In genomic region chr11:120471131-120471530, GRCh38 we compare ENCODE assay signal across 19 cellular contexts. TPM values are rescaled to one million over a fixed set of nuclear protein-coding genes. Genes with fewer than 3 reads are reported as not detected.
DNase-seq lines count a peak whose midpoint lies in the region; TF ChIP-seq lines count a peak whose summit lies in the region.
"Had no signal": no experiment of that assay in that cellular context is flagged by ENCODE, and none has a peak within 500 bp of the region (broad histone marks: within the 10 kb centered on the region; RNA-seq: fewer than 3 reads in every experiment).

No MANE protein-coding gene starts in this region.

- peaks cover 57% of the 10 kb centered on the region for H3K36me3 ChIP-seq in ACC112 (ENCODE audit: insufficient read depth, low read length)

- peak overlapping the region; percentile 40 for H3K4me3 Mint-ChIP-seq in HFFc6
- H3K4me3 Mint-ChIP-seq in Calu3 (ENCODE audit: low read depth, unreplicated experiment) = no peak overlapping the region
- H3K4me3 Mint-ChIP-seq: activated CD8-positive, alpha-beta memory T cell treated with anti-CD3 and anti-CD28 coated beads, Interleukin-2, amount 10 ng/mL, durations not matched to agents 7 days and 5 days; dendritic cell treated with granulocyte-macrophage colony-stimulating factor and Interleukin-4, amounts not matched to agents 40 ng/mL and 50 ng/mL, for 4 days; stimulated activated naive CD8-positive, alpha-beta T cell treated with anti-CD3 and anti-CD28 coated beads, Interleukin-15, amount 100 ng/mL, for 72 hours; T-helper 1 cell treated with Interleukin-12 subunit alpha and Interleukin-12 subunit beta and Interleukin-4 antibody, amounts not matched to agents 30 μg/mL and 1 μg/mL, for 36 hours had no signal

- peak overlapping the region; percentile 68 for H3K27ac ChIP-seq in ACC112 (ENCODE audit: low read depth, low read length)
- H3K27ac ChIP-seq: esophagus squamous epithelium had no signal

- intact Hi-C loops in Calu3 (cut with micrococcal nuclease; ENCODE audit: unreplicated experiment) = no loop called here

- peaks cover 15% of the 10 kb centered on the region for H3K4me1 ChIP-seq in ACC112 (ENCODE audit: control insufficient read depth, insufficient read depth, low read length, unreplicated experiment)
- H3K4me1 ChIP-seq: esophagus squamous epithelium had no signal

- no peak overlapping the region for H2AFZ ChIP-seq in ACC112 (ENCODE audit: low read length, unreplicated experiment)

- H3K9me3 Mint-ChIP-seq in HFFc6 = peaks cover 6% of the 10 kb centered on the region; the same call in 1 of the 2 replicates
- H3K9me3 Mint-ChIP-seq in Calu3 (ENCODE audit: low read depth, unreplicated experiment) = no peaks in the 10 kb centered on the region
- H3K9me3 Mint-ChIP-seq: dendritic cell treated with granulocyte-macrophage colony-stimulating factor and Interleukin-4, amounts not matched to agents 40 ng/mL and 50 ng/mL, for 4 days; stimulated activated naive CD8-positive, alpha-beta T cell treated with anti-CD3 and anti-CD28 coated beads, Interleukin-15, amount 100 ng/mL, for 72 hours; T-helper 1 cell treated with Interleukin-12 subunit alpha and Interleukin-12 subunit beta and Interleukin-4 antibody, amounts not matched to agents 30 μg/mL and 1 μg/mL, for 36 hours had no signal

- CTCF ChIA-PET in Calu3 (lab: Charles Lee) = no interaction called here

- H3K36me3 Mint-ChIP-seq in HFFc6 (ENCODE audit: low read depth) (peaks cover 44% of the 10 kb centered on the region), Calu3 (ENCODE audit: insufficient read depth, unreplicated experiment) (peaks cover 6% of the 10 kb centered on the region)

- DNase-seq in HFFc6 (peak; percentile 75), astrocyte of the spinal cord (ENCODE audit: low read depth, low spot score) (peak; percentile 82), hepatic stellate cell (ENCODE audit: low spot score) (peak; percentile 62), midbrain (lab: John Stamatoyannopoulos, UW) (no peak), Calu3 (no peak), DMS153 (lab: John Stamatoyannopoulos, UW) (no peak)
- no peak for DNase-seq in activated T-cell treated with anti-CD3 and anti-CD28 coated beads, Interleukin-2, amount 50 U/mL, for 48 hours
- DNase-seq: 8988T; activated CD8-positive, alpha-beta memory T cell treated with anti-CD3 and anti-CD28 coated beads, Interleukin-2, amount 10 ng/mL, durations not matched to agents 7 days and 5 days; activated effector memory CD4-positive, alpha-beta T cell treated with Interleukin-2 at 50 U/mL for 16 hours; anterior cingulate cortex; esophagus squamous epithelium; Kasumi-1; left ventricle myocardium superior; NCI-H1417; stimulated activated naive CD8-positive, alpha-beta T cell treated with anti-CD3 and anti-CD28 coated beads, Interleukin-15, amount 100 ng/mL, for 72 hours had no signal

- no peaks in the 10 kb centered on the region for H3K27me3 ChIP-seq in ACC112 (ENCODE audit: insufficient read depth, low read length)
- H3K27me3 ChIP-seq: esophagus squamous epithelium had no signal

- H3K4me1 Mint-ChIP-seq in HFFc6 (ENCODE audit: low read depth) = peaks cover 50% of the 10 kb centered on the region
- H3K4me1 Mint-ChIP-seq in Calu3 (ENCODE audit: low read depth, unreplicated experiment) = no peaks in the 10 kb centered on the region
- H3K4me1 Mint-ChIP-seq: activated CD8-positive, alpha-beta memory T cell treated with anti-CD3 and anti-CD28 coated beads, Interleukin-2, amount 10 ng/mL, durations not matched to agents 7 days and 5 days; stimulated activated naive CD8-positive, alpha-beta T cell treated with anti-CD3 and anti-CD28 coated beads, Interleukin-15, amount 100 ng/mL, for 72 hours had no signal

- in situ Hi-C loops in astrocyte of the spinal cord (cut with HindIII; ENCODE audit: low sequenced_read_pairs) = no loop called here

- no TSS peak for BruUV-seq in Calu3 (replicated peaks; lab: Mats Ljungman, UMichigan)

- H3K27ac Mint-ChIP-seq in HFFc6 (peak overlapping the region; percentile 74), Calu3 (ENCODE audit: unreplicated experiment) (no peak overlapping the region)
- H3K27ac Mint-ChIP-seq: activated CD8-positive, alpha-beta memory T cell treated with anti-CD3 and anti-CD28 coated beads, Interleukin-2, amount 10 ng/mL, durations not matched to agents 7 days and 5 days; dendritic cell treated with granulocyte-macrophage colony-stimulating factor and Interleukin-4, amounts not matched to agents 40 ng/mL and 50 ng/mL, for 4 days; stimulated activated naive CD8-positive, alpha-beta T cell treated with anti-CD3 and anti-CD28 coated beads, Interleukin-15, amount 100 ng/mL, for 72 hours; T-helper 1 cell treated with Interleukin-12 subunit alpha and Interleukin-12 subunit beta and Interleukin-4 antibody, amounts not matched to agents 30 μg/mL and 1 μg/mL, for 36 hours had no signal

- H3K27me3 Mint-ChIP-seq in HFFc6 (ENCODE audit: insufficient read depth) (peaks cover 2% of the 10 kb centered on the region; the same call in 1 of the 2 replicates), Calu3 (ENCODE audit: unreplicated experiment) (no peaks in the 10 kb centered on the region)
- H3K27me3 Mint-ChIP-seq: activated CD8-positive, alpha-beta memory T cell treated with anti-CD3 and anti-CD28 coated beads, Interleukin-2, amount 10 ng/mL, durations not matched to agents 7 days and 5 days; stimulated activated naive CD8-positive, alpha-beta T cell treated with anti-CD3 and anti-CD28 coated beads, Interleukin-15, amount 100 ng/mL, for 72 hours had no signal

- TF ChIP-seq CTCF in HFFc6 (IDR thresholded peaks at IDR 0.05) (no peak), astrocyte of the spinal cord (IDR thresholded peaks at IDR 0.05; ENCODE audit: low read depth, low read length) (no peak), Calu3 (IDR thresholded peaks at IDR 0.05; ENCODE audit: unreplicated experiment) (no peak)

- H3K4me3 ChIP-seq in ACC112 (ENCODE audit: low read depth, low read length) (no peak overlapping the region), astrocyte of the spinal cord (ENCODE audit: low read depth, low read length) (no peak overlapping the region)
- H3K4me3 ChIP-seq: esophagus squamous epithelium had no signal

- H3K79me2 ChIP-seq in ACC112 (ENCODE audit: control insufficient read depth, insufficient read depth, low read length, unreplicated experiment) = no peaks in the 10 kb centered on the region

RNA-seq across cellular contexts. Expression of gene GRIK4, which starts 40.4 kb away (rescaled TPM):
- not detected for total RNA-seq in HFFc6 (2021; fragmentation: NEBNext Ultra II Directional; extraction: Animal tissue kit (Norgen Biotek cat#: 25700))
- total RNA-seq in Calu3 (2022) = 0.12 TPM in 1 of 2 replicates, not detected in the other

Comparison
In these comparisons a context has a peak if more than half of its experiments do, and no peak if none do; other contexts are left out.
1. DNase-seq: peak in HFFc6 (single experiment), astrocyte of the spinal cord (single experiment) and hepatic stellate cell (single experiment); none in midbrain (single experiment), Calu3 (single experiment), activated T-cell treated with anti-CD3 and anti-CD28 coated beads, Interleukin-2, amount 50 U/mL, for 48 hours (0 of 2) and DMS153 (single experiment).